20 cellular contexts compared by ENCODE assay signal in the genomic region with DNA sequence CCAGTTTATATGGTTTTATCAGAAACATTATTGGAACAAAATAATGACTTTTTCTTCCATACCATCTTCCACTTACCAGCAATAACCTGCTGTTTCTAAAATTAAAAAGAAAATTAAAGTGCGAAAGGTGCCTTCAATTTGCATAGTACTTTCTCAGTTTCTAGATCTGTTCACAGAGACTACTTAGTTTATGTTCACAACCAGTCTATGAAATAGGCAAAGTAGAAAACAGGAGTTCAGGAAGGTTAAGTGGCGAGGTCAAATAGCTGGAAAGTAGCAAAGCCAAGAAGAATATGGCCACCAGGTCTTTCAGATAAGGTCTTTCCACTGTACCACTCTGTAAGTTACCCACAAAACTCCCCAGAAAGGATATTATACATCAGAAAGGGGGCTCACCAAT.
DNase-seq lines count a peak whose midpoint lies in the region; ATAC-seq, FAIRE-seq and TF ChIP-seq lines count a peak whose summit lies in the region.
"Had no signal": no experiment of that assay in that cellular context is flagged by ENCODE, and none has a peak within 500 bp of the region (broad histone marks: within the 10 kb centered on the region; RNA-seq: fewer than 3 reads in every experiment).

No MANE protein-coding gene starts in this region.

- no peaks in the 10 kb centered on the region for H3K9me2 ChIP-seq in MM.1S (replicated peaks; ENCODE audit: insufficient read depth, low read length)

- H3K79me2 ChIP-seq in MM.1S (ENCODE audit: low read length): no peaks in the 10 kb centered on the region

- peak; percentile 7 for FAIRE-seq in TTC549 (lab: Jason Lieb, UNC)
- FAIRE-seq: D721Med, H54 had no signal

- no peaks in the 10 kb centered on the region for H3K36me3 ChIP-seq in MM.1S (replicated peaks; ENCODE audit: insufficient read depth, low read length)
- H3K36me3 ChIP-seq in mesenchymal stem cell (ENCODE audit: control insufficient read depth in 1 of 2, insufficient read depth in 2 of 2, low read depth in 1 of 2, low read length in 2 of 2): no peaks in the 10 kb centered on the region
- H3K36me3 ChIP-seq in breast epithelium: no peaks in the 10 kb centered on the region

- H3K27ac ChIP-seq in MM.1S (ENCODE audit: low read length) (peak overlapping the region; percentile 71; the same call in 1 of the 2 replicates), mesenchymal stem cell (ENCODE audit: low read length, poor library complexity, severe bottlenecking) (peak overlapping the region; percentile 81), breast epithelium (no peak overlapping the region)
- H3K27ac ChIP-seq: GM23248 had no signal

- H3K14ac ChIP-seq in mesenchymal stem cell (ENCODE audit: low read length in 2 of 2): no peak overlapping the region

- no peak overlapping the region for H3K4me3 Mint-ChIP-seq in endothelial cell (ENCODE audit: unreplicated experiment)
- H3K4me3 Mint-ChIP-seq: CD14-positive monocyte; CD8-positive, alpha-beta T cell; IgD-negative memory B cell had no signal

- H3K4me3 ChIP-seq in GM12865 (ENCODE audit: low read depth, low read length) (no peak overlapping the region), MM.1S (ENCODE audit: low read length) (peak overlapping the region; percentile 29; the same call in 1 of the 2 replicates), mesenchymal stem cell (ENCODE audit: insufficient read depth in 1 of 2, low read depth in 1 of 2, low read length in 2 of 2) (no peak overlapping the region), breast epithelium (no peak overlapping the region)
- H3K4me3 ChIP-seq: GM23248 had no signal

- H3K4me1 Mint-ChIP-seq in endothelial cell (ENCODE audit: unreplicated experiment): peaks cover 15% of the 10 kb centered on the region
- H3K4me1 Mint-ChIP-seq: CD14-positive monocyte had no signal

- H3K36me3 Mint-ChIP-seq in endothelial cell (ENCODE audit: low read depth, unreplicated experiment): no peaks in the 10 kb centered on the region
- H3K36me3 Mint-ChIP-seq: CD14-positive monocyte; CD8-positive, alpha-beta T cell; IgD-negative memory B cell had no signal

- no peaks in the 10 kb centered on the region for H3K9me3 ChIP-seq in MM.1S (replicated peaks; ENCODE audit: insufficient read depth, low read length)
- H3K9me3 ChIP-seq in mesenchymal stem cell (ENCODE audit: control insufficient read depth, low read length): no peaks in the 10 kb centered on the region
- H3K9me3 ChIP-seq in breast epithelium: no peaks in the 10 kb centered on the region

- H4K8ac ChIP-seq in mesenchymal stem cell (ENCODE audit: low read length): no peak overlapping the region

- no peak overlapping the region for H2AFZ ChIP-seq in MM.1S (ENCODE audit: low read length)
- no peak overlapping the region for H2AFZ ChIP-seq in mesenchymal stem cell (ENCODE audit: low read depth, low read length)
- H2AFZ ChIP-seq: GM23248 had no signal

- no peaks in the 10 kb centered on the region for H3K79me1 ChIP-seq in mesenchymal stem cell (replicated peaks; ENCODE audit: low read length, poor library complexity, severe bottlenecking)

- TF ChIP-seq CTCF in GM12865 (IDR thresholded peaks at IDR 0.05; ENCODE audit: insufficient read depth, low read depth, low read length, missing control alignments) (no peak), MM.1S (IDR thresholded peaks at IDR 0.05; ENCODE audit: low read length) (no peak), breast epithelium (IDR thresholded peaks at IDR 0.05) (no peak), endothelial cell (IDR thresholded peaks at IDR 0.05; ENCODE audit: unreplicated experiment) (no peak)

- DNase-seq in GM12865 (ENCODE audit: low read depth) (peak; percentile 65), MM.1S (peak; percentile 39), mesenchymal stem cell (no peak), breast epithelium (ENCODE audit: low spot score in 2 of 2) (no peak), nucleus accumbens (lab: John Stamatoyannopoulos, UW) (no peak), endothelial cell (ENCODE audit: low spot score) (no peak)
- DNase-seq: ACHN; CD8-positive, alpha-beta T cell; COR-L47; DMS153; DMS79 treated with DMSO at 0.1 percent for 48 hours; EL; GM23248 had no signal

- H3K9ac ChIP-seq in MM.1S (ENCODE audit: low read length): no peak overlapping the region
- no peak overlapping the region for H3K9ac ChIP-seq in mesenchymal stem cell (ENCODE audit: low read length)
- H3K9ac ChIP-seq: GM23248 had no signal

- H3K27me3 ChIP-seq in MM.1S (replicated peaks; ENCODE audit: insufficient read depth, low read length) (no peaks in the 10 kb centered on the region), mesenchymal stem cell (ENCODE audit: control insufficient read depth in 1 of 2, insufficient read depth in 1 of 2, low read length in 2 of 2) (no peaks in the 10 kb centered on the region), breast epithelium (no peaks in the 10 kb centered on the region)

- H3K27ac Mint-ChIP-seq in endothelial cell (ENCODE audit: unreplicated experiment): no peak overlapping the region
- H3K27ac Mint-ChIP-seq: CD14-positive monocyte; CD8-positive, alpha-beta T cell; IgD-negative memory B cell had no signal

- no peaks in the 10 kb centered on the region for H3K9me3 Mint-ChIP-seq in endothelial cell (ENCODE audit: unreplicated experiment)
- H3K9me3 Mint-ChIP-seq: CD8-positive, alpha-beta T cell; IgD-negative memory B cell had no signal

- H3K4me1 ChIP-seq in MM.1S (ENCODE audit: low read length) (peaks cover 14% of the 10 kb centered on the region), mesenchymal stem cell (ENCODE audit: control insufficient read depth, insufficient read depth, low read depth, low read length) (peaks cover 6% of the 10 kb centered on the region), breast epithelium (no peaks in the 10 kb centered on the region)

- no peak for TF ChIP-seq POLR2A in breast epithelium (IDR thresholded peaks at IDR 0.05)

- no peak overlapping the region for H2BK15ac ChIP-seq in mesenchymal stem cell (ENCODE audit: low read depth, poor library complexity, severe bottlenecking)

- H2BK5ac ChIP-seq in mesenchymal stem cell (ENCODE audit: low read depth, low read length, poor library complexity, severe bottlenecking): no peak overlapping the region

- H3F3A ChIP-seq in MM.1S (ENCODE audit: insufficient read depth, low read length): peaks cover 9% of the 10 kb centered on the region

- H4K91ac ChIP-seq in mesenchymal stem cell (ENCODE audit: low read length): no peak overlapping the region

- H2AK5ac ChIP-seq in mesenchymal stem cell (ENCODE audit: low read length, severe bottlenecking): peak overlapping the region; percentile 91

- no peak overlapping the region for H3K23ac ChIP-seq in mesenchymal stem cell (ENCODE audit: low read length in 2 of 2)

- H3K18ac ChIP-seq in mesenchymal stem cell (ENCODE audit: low read depth in 1 of 2, low read length in 2 of 2): peak overlapping the region in 1 of 2 experiments; percentile 41

- H4K20me1 ChIP-seq in MM.1S (ENCODE audit: insufficient read depth, low read length): no peaks in the 10 kb centered on the region

- H2BK12ac ChIP-seq in mesenchymal stem cell (ENCODE audit: low read length in 2 of 2): peak overlapping the region; percentile 61 to 83

- no peak for ATAC-seq in GM18868 (IDR thresholded peaks at IDR 0.05; ENCODE audit: unreplicated experiment)
- ATAC-seq: CD8-positive, alpha-beta T cell; HCT116 had no signal

- intact Hi-C loops in breast epithelium (cut with DNase I; ENCODE audit: low total_unique reads): no loop called here

- 90% methylated on average over 2 of the region's 2 CpGs for WGBS in mesenchymal stem cell

- H3K27me3 Mint-ChIP-seq in endothelial cell (ENCODE audit: unreplicated experiment): peaks cover 2% of the 10 kb centered on the region

- no peak overlapping the region for H2BK120ac ChIP-seq in mesenchymal stem cell (ENCODE audit: low read depth, low read length)

- H3K4ac ChIP-seq in mesenchymal stem cell (ENCODE audit: low read depth in 1 of 2, low read length in 2 of 2): peak overlapping the region; percentile 40 to 53

- H3K4me2 ChIP-seq in MM.1S (ENCODE audit: low read depth, low read length) (peak overlapping the region; percentile 76), mesenchymal stem cell (ENCODE audit: low read length, poor library complexity, severe bottlenecking) (no peak overlapping the region)

Comparison
In these comparisons a context has a peak if more than half of its experiments do, and no peak if none do; other contexts are left out.
1. DNase-seq: peak in GM12865 (single experiment) and MM.1S (single experiment); none in mesenchymal stem cell (single experiment), breast epithelium (0 of 2), nucleus accumbens (0 of 56) and endothelial cell (single experiment).
2. H3K27ac ChIP-seq: peak in MM.1S (single experiment) and mesenchymal stem cell (single experiment); none in breast epithelium (0 of 2).